1 cellular context compared by ENCODE assay signal in the genomic region with DNA sequence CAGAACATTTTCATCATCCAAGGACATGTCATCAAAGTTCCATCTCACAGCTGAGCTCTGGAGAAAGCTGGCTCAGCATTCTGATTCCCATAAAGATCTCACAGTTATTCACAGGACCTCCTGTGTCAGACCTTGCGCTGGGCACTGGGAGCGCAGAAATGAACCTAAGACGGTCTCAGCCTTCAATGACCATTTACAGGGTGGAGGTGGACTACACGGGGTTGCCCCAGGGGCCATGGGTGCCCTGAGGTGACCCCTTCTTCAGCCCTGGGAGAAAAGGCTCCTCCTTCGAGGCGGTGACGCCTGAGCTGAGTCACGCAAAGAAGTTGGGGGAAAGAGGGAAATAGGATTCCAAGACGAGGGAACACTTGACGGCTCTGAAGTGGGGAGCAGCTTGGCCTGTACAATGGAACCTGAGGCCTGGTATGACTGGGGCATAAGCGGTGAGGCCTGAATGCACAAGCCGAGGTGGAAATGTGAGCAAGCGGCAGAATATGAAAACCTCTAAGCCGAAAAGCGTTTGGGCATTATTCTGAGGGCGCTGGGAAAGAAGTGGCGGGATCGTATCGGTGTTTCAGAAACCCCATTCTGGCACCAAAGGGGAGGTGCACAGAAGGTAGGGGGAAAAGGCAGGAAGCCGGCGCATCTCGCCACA.
TF ChIP-seq lines count a peak whose summit lies in the region.

No MANE protein-coding gene starts in this region.

TF ChIP-seq in K562, 482 proteins besides CTCF, POLR2A, EP300 and RAD21 (continued from another document and continues in another):
- TF ChIP-seq, protein P1, sequence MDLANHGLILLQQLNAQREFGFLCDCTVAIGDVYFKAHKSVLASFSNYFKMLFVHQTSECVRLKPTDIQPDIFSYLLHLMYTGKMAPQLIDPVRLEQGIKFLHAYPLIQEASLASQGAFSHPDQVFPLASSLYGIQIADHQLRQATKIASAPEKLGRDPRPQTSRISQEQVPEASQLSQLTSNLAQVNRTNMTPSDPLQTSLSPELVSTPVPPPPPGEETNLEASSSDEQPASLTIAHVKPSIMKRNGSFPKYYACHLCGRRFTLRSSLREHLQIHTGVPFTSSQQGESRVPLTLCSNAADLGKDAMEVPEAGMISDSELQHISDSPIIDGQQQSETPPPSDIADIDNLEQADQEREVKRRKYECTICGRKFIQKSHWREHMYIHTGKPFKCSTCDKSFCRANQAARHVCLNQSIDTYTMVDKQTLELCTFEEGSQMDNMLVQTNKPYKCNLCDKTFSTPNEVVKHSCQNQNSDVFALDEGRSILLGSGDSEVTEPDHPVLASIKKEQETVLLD (IDR thresholded peaks at IDR 0.05) = no peak
- TF ChIP-seq ZNF57 (CRISPR knock-in tag; IDR thresholded peaks at IDR 0.05) (no peak), NCOA1 (IDR thresholded peaks at IDR 0.05; ENCODE audit: low read depth) (peak; percentile 76), SP1 (CRISPR knock-in tag; IDR thresholded peaks at IDR 0.05) (no peak), BCOR (IDR thresholded peaks at IDR 0.05) (0 out of 2 replicates have a peak, but pooled peaks have one; percentile 31), RBM34 (IDR thresholded peaks at IDR 0.05; ENCODE audit: borderline replicate concordance, insufficient read depth, low read length) (no peak), HNRNPL (IDR thresholded peaks at IDR 0.05; ENCODE audit: low read depth, low read length) (no peak), TEAD2 (tag; IDR thresholded peaks at IDR 0.05) (no peak), NELFE (IDR thresholded peaks at IDR 0.05; ENCODE audit: insufficient read depth, insufficient read length) (no peak), ZBTB17 (CRISPR knock-in tag; IDR thresholded peaks at IDR 0.05) (no peak), ZNF347 (CRISPR knock-in tag; IDR thresholded peaks at IDR 0.05; ENCODE audit: low read depth) (no peak), CBFA2T3 (IDR thresholded peaks at IDR 0.05) (no peak), ZNF217 (CRISPR knock-in tag; IDR thresholded peaks at IDR 0.05) (no peak), MYNN (IDR thresholded peaks at IDR 0.05) (no peak), MYNN (CRISPR knock-in tag; IDR thresholded peaks at IDR 0.05) (no peak), ZBTB8A (IDR thresholded peaks at IDR 0.05; ENCODE audit: partially characterized antibody) (no peak), MAZ (CRISPR knock-in tag; conservative IDR thresholded peaks at IDR 0.05 in 1 of 2, IDR thresholded peaks at IDR 0.05 in 1 of 2) (no peak), PTRF (tag; IDR thresholded peaks at IDR 0.05) (no peak), ELF1 (tag; IDR thresholded peaks at IDR 0.05) (no peak), HOXB6 (CRISPR knock-in tag; IDR thresholded peaks at IDR 0.05; ENCODE audit: borderline replicate concordance) (no peak), MTA2 (IDR thresholded peaks at IDR 0.05; ENCODE audit: low read depth) (no peak), ZNF384 (IDR thresholded peaks at IDR 0.05; ENCODE audit: low read depth, low read length) (no peak), E2F1 (CRISPR knock-in tag; IDR thresholded peaks at IDR 0.05) (no peak; the same call in 1 of the 2 replicates), SLC30A9 (CRISPR knock-in tag; IDR thresholded peaks at IDR 0.05) (no peak), HMG20B (CRISPR knock-in tag; IDR thresholded peaks at IDR 0.05) (no peak), ZNF785 (CRISPR knock-in tag; IDR thresholded peaks at IDR 0.05) (no peak), TFAP4 (CRISPR knock-in tag; IDR thresholded peaks at IDR 0.05; ENCODE audit: borderline replicate concordance) (no peak), CEBPB (tag; IDR thresholded peaks at IDR 0.05) (no peak), ZBTB34 (CRISPR knock-in tag; IDR thresholded peaks at IDR 0.05) (no peak), E2F3 (CRISPR knock-in tag; IDR thresholded peaks at IDR 0.05) (no peak), PHB (CRISPR knock-in tag; IDR thresholded peaks at IDR 0.05) (no peak), HNRNPH1 (optimal IDR thresholded peaks at IDR 0.05; ENCODE audit: low read depth, low read length) (no peak)
- TF ChIP-seq, protein P2, sequence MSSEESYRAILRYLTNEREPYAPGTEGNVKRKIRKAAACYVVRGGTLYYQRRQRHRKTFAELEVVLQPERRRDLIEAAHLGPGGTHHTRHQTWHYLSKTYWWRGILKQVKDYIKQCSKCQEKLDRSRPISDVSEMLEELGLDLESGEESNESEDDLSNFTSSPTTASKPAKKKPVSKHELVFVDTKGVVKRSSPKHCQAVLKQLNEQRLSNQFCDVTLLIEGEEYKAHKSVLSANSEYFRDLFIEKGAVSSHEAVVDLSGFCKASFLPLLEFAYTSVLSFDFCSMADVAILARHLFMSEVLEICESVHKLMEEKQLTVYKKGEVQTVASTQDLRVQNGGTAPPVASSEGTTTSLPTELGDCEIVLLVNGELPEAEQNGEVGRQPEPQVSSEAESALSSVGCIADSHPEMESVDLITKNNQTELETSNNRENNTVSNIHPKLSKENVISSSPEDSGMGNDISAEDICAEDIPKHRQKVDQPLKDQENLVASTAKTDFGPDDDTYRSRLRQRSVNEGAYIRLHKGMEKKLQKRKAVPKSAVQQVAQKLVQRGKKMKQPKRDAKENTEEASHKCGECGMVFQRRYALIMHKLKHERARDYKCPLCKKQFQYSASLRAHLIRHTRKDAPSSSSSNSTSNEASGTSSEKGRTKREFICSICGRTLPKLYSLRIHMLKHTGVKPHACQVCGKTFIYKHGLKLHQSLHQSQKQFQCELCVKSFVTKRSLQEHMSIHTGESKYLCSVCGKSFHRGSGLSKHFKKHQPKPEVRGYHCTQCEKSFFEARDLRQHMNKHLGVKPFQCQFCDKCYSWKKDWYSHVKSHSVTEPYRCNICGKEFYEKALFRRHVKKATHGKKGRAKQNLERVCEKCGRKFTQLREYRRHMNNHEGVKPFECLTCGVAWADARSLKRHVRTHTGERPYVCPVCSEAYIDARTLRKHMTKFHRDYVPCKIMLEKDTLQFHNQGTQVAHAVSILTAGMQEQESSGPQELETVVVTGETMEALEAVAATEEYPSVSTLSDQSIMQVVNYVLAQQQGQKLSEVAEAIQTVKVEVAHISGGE (CRISPR knock-in tag; IDR thresholded peaks at IDR 0.05) = no peak
- TF ChIP-seq, protein P3, sequence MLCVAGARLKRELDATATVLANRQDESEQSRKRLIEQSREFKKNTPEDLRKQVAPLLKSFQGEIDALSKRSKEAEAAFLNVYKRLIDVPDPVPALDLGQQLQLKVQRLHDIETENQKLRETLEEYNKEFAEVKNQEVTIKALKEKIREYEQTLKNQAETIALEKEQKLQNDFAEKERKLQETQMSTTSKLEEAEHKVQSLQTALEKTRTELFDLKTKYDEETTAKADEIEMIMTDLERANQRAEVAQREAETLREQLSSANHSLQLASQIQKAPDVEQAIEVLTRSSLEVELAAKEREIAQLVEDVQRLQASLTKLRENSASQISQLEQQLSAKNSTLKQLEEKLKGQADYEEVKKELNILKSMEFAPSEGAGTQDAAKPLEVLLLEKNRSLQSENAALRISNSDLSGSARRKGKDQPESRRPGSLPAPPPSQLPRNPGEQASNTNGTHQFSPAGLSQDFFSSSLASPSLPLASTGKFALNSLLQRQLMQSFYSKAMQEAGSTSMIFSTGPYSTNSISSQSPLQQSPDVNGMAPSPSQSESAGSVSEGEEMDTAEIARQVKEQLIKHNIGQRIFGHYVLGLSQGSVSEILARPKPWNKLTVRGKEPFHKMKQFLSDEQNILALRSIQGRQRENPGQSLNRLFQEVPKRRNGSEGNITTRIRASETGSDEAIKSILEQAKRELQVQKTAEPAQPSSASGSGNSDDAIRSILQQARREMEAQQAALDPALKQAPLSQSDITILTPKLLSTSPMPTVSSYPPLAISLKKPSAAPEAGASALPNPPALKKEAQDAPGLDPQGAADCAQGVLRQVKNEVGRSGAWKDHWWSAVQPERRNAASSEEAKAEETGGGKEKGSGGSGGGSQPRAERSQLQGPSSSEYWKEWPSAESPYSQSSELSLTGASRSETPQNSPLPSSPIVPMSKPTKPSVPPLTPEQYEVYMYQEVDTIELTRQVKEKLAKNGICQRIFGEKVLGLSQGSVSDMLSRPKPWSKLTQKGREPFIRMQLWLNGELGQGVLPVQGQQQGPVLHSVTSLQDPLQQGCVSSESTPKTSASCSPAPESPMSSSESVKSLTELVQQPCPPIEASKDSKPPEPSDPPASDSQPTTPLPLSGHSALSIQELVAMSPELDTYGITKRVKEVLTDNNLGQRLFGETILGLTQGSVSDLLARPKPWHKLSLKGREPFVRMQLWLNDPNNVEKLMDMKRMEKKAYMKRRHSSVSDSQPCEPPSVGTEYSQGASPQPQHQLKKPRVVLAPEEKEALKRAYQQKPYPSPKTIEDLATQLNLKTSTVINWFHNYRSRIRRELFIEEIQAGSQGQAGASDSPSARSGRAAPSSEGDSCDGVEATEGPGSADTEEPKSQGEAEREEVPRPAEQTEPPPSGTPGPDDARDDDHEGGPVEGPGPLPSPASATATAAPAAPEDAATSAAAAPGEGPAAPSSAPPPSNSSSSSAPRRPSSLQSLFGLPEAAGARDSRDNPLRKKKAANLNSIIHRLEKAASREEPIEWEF (CRISPR knock-in tag; IDR thresholded peaks at IDR 0.05) = no peak
- TF ChIP-seq, protein P4, sequence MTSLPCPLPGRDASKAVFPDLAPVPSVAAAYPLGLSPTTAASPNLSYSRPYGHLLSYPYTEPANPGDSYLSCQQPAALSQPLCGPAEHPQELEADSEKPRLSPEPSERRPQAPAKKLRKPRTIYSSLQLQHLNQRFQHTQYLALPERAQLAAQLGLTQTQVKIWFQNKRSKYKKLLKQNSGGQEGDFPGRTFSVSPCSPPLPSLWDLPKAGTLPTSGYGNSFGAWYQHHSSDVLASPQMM (CRISPR knock-in tag; IDR thresholded peaks at IDR 0.05) = no peak
- TF ChIP-seq, protein P5, sequence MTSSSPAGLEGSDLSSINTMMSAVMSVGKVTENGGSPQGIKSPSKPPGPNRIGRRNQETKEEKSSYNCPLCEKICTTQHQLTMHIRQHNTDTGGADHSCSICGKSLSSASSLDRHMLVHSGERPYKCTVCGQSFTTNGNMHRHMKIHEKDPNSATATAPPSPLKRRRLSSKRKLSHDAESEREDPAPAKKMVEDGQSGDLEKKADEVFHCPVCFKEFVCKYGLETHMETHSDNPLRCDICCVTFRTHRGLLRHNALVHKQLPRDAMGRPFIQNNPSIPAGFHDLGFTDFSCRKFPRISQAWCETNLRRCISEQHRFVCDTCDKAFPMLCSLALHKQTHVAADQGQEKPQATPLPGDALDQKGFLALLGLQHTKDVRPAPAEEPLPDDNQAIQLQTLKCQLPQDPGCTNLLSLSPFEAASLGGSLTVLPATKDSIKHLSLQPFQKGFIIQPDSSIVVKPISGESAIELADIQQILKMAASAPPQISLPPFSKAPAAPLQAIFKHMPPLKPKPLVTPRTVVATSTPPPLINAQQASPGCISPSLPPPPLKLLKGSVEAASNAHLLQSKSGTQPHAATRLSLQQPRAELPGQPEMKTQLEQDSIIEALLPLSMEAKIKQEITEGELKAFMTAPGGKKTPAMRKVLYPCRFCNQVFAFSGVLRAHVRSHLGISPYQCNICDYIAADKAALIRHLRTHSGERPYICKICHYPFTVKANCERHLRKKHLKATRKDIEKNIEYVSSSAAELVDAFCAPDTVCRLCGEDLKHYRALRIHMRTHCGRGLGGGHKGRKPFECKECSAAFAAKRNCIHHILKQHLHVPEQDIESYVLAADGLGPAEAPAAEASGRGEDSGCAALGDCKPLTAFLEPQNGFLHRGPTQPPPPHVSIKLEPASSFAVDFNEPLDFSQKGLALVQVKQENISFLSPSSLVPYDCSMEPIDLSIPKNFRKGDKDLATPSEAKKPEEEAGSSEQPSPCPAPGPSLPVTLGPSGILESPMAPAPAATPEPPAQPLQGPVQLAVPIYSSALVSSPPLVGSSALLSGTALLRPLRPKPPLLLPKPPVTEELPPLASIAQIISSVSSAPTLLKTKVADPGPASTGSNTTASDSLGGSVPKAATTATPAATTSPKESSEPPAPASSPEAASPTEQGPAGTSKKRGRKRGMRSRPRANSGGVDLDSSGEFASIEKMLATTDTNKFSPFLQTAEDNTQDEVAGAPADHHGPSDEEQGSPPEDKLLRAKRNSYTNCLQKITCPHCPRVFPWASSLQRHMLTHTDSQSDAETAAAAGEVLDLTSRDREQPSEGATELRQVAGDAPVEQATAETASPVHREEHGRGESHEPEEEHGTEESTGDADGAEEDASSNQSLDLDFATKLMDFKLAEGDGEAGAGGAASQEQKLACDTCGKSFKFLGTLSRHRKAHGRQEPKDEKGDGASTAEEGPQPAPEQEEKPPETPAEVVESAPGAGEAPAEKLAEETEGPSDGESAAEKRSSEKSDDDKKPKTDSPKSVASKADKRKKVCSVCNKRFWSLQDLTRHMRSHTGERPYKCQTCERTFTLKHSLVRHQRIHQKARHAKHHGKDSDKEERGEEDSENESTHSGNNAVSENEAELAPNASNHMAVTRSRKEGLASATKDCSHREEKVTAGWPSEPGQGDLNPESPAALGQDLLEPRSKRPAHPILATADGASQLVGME (CRISPR knock-in tag; IDR thresholded peaks at IDR 0.05) = no peak
